ENCODE assay signal across 23 cellular contexts in genomic region chr3:105152987-105153386, GRCh38.
A peak's percentile ranks its signal among the peaks of the same experiment; 100 is the strongest.
DNase-seq lines count a peak whose midpoint lies in the region; ATAC-seq, FAIRE-seq and TF ChIP-seq lines count a peak whose summit lies in the region.
"Had no signal": no experiment of that assay in that cellular context is flagged by ENCODE, and none has a peak within 500 bp of the region (broad histone marks: within the 10 kb centered on the region; RNA-seq: fewer than 3 reads in every experiment).

No MANE protein-coding gene starts in this region.

- no peak for ATAC-seq in HepG2
- ATAC-seq: GM12878 had no signal

- CTCF ChIA-PET in HepG2 (lab: Yijun Ruan, JAX; ENCODE audit: low intra/inter-chr PET ratio, low total read pairs), result no interaction called here

- 45% methylated on average over 1 of the region's 1 CpG for WGBS in liver
- 3% methylated on average over 1 of the region's 1 CpG for WGBS in HepG2 (ENCODE audit: low lambda C conversion rate)

- no peak overlapping the region for H3K27ac ChIP-seq in liver (ENCODE audit: low read depth in 1 of 2, low read length in 2 of 2)
- H3K27ac ChIP-seq in HepG2 (ENCODE audit: extremely low read length, insufficient read depth, low read length), result no peak overlapping the region
- H3K27ac ChIP-seq in VCaP, result peak overlapping the region; percentile 23; the same call in 1 of the 2 replicates
- H3K27ac ChIP-seq: BLaER1 had no signal

- DNase-seq in HepG2 (ENCODE audit: low spot score), result no peak
- no peak for DNase-seq in NCI-H1105 treated with DMSO at 0.1 percent for 48 hours (lab: John Stamatoyannopoulos, UW)
- no peak for DNase-seq in activated T-cell treated with anti-CD3 and anti-CD28 coated beads, Interleukin-2, amount 50 U/mL, for 48 hours
- DNase-seq: 8988T; ACHN; BE2C; C1 segment of cervical spinal cord; CD4-positive, alpha-beta memory T cell; CD4-positive, CD25-positive, alpha-beta regulatory T cell; CD8-positive, alpha-beta memory T cell; COR-L47; DMS 273 treated with DMSO at 0.1 percent for 48 hours; DMS153; DMS53; DMS79; DND-41; EL; GDM1 had no signal

- POLR2A ChIA-PET in HepG2 (lab: Yijun Ruan, JAX), result no interaction called here

- H3K4me1 ChIP-seq in liver (ENCODE audit: control insufficient read depth in 4 of 4, insufficient read depth in 4 of 4, low read length in 3 of 4) (peaks cover 0 to 20% (median 4%) of the 10 kb centered on the region in 4 donors), HepG2 (ENCODE audit: insufficient read depth, low read length) (no peaks in the 10 kb centered on the region)
- H3K4me1 ChIP-seq: BLaER1 had no signal

- TF ChIP-seq EP300 in HepG2 (IDR thresholded peaks at IDR 0.05; ENCODE audit: low read depth in 2 of 2, low read length in 2 of 2), result no peak
- no peak for TF ChIP-seq EP300 in HepG2 (CRISPR knock-in tag; IDR thresholded peaks at IDR 0.05; ENCODE audit: borderline replicate concordance)

- H3K9me3 ChIP-seq in liver (ENCODE audit: control insufficient read depth in 4 of 4, low read length in 3 of 4) (no peaks in the 10 kb centered on the region), HepG2 (ENCODE audit: low read length) (no peaks in the 10 kb centered on the region)
- H3K9me3 ChIP-seq: BE2C had no signal

- H4K20me1 ChIP-seq in HepG2 (ENCODE audit: insufficient read depth, low read length), result no peaks in the 10 kb centered on the region
- H4K20me1 ChIP-seq: BLaER1 had no signal

- H3K27me3 ChIP-seq in liver (ENCODE audit: control insufficient read depth in 4 of 4, insufficient read depth in 4 of 4, low read length in 3 of 4) (no peaks in the 10 kb centered on the region), HepG2 (ENCODE audit: control insufficient read depth in 1 of 2, insufficient read depth in 2 of 2, low read length in 2 of 2) (no peaks in the 10 kb centered on the region)
- H3K27me3 ChIP-seq: BE2C, BLaER1 had no signal

- TF ChIP-seq CTCF in liver (IDR thresholded peaks at IDR 0.05; ENCODE audit: low read depth, low read length, missing input control) (no peak), HepG2 (CRISPR knock-in tag; IDR thresholded peaks at IDR 0.05) (no peak), VCaP (conservative IDR thresholded peaks at IDR 0.05) (no peak)

- H3K4me2 ChIP-seq in HepG2 (ENCODE audit: low read depth, low read length), result no peak overlapping the region
- H3K4me2 ChIP-seq: BLaER1 had no signal

- H3K79me2 ChIP-seq in HepG2 (ENCODE audit: insufficient read depth, low read length), result no peaks in the 10 kb centered on the region

- BruUV-seq in HepG2 (replicated peaks; lab: Mats Ljungman, UMichigan), result no TSS peak

- TF ChIP-seq RAD21 in liver (IDR thresholded peaks at IDR 0.05) (no peak), HepG2 (CRISPR knock-in tag; IDR thresholded peaks at IDR 0.05) (no peak)

- H3K36me3 ChIP-seq in liver (ENCODE audit: control insufficient read depth in 4 of 4, insufficient read depth in 3 of 4, low read depth in 1 of 4, low read length in 3 of 4) (no peaks in the 10 kb centered on the region), HepG2 (replicated peaks in 1 of 2; ENCODE audit: control insufficient read depth in 1 of 2, insufficient read depth in 2 of 2, low read length in 2 of 2) (no peaks in the 10 kb centered on the region)
- H3K36me3 ChIP-seq: BE2C, BLaER1 had no signal

- H2AFZ ChIP-seq in HepG2 (ENCODE audit: low read length), result no peak overlapping the region

- in situ Hi-C loops in HepG2 (cut with HindIII; ENCODE audit: extremely low pct_ligation_motif_present, low pct_unique_long_range_greater_than_20kb), result no loop called here

- TF ChIP-seq POLR2A in HepG2 (IDR thresholded peaks at IDR 0.05; ENCODE audit: insufficient read depth in 1 of 2, low read depth in 2 of 2, low read length in 2 of 2), result no peak

- no peak overlapping the region for H3K9ac ChIP-seq in liver (ENCODE audit: low read depth in 1 of 2, low read length in 2 of 2)
- H3K9ac ChIP-seq in HepG2 (ENCODE audit: insufficient read depth, low read depth, low read length), result no peak overlapping the region
- H3K9ac ChIP-seq: BLaER1 had no signal

- FAIRE-seq in HepG2 (lab: Jason Lieb, UNC), result no peak
- FAIRE-seq: GM18507 had no signal

- H3K4me3 ChIP-seq in liver (ENCODE audit: low read depth in 1 of 3, low read length in 3 of 3) (no peak overlapping the region), HepG2 (replicated peaks in 1 of 3; ENCODE audit: insufficient read depth in 1 of 3, low read depth in 2 of 3, low read length in 3 of 3) (no peak overlapping the region)
- H3K4me3 ChIP-seq: BLaER1, GM12878 had no signal

- intact Hi-C loops in HepG2 (cut with micrococcal nuclease; ENCODE audit: unreplicated experiment), result no loop called here

TF ChIP-seq in liver, 16 proteins besides CTCF, POLR2A, EP300 and RAD21:
- no peak for TF ChIP-seq TAF1 (conservative IDR thresholded peaks at IDR 0.05)
- TF ChIP-seq HNF4G (IDR thresholded peaks at IDR 0.05), result no peak
- TF ChIP-seq YY1 (IDR thresholded peaks at IDR 0.05), result no peak
- no peak for TF ChIP-seq GABPA (IDR thresholded peaks at IDR 0.05 in 1 of 2, conservative IDR thresholded peaks at IDR 0.05 in 1 of 2)
- TF ChIP-seq HNF4A (conservative IDR thresholded peaks at IDR 0.05), result peak; percentile 5 to 26
- TF ChIP-seq FOXA1 (IDR thresholded peaks at IDR 0.05), result no peak

TF ChIP-seq in HepG2, 621 proteins besides CTCF, POLR2A, EP300 and RAD21:
- no peak for TF ChIP-seq FOSL2 (CRISPR knock-in tag; IDR thresholded peaks at IDR 0.05)
- no peak for TF ChIP-seq HBP1 (CRISPR knock-in tag; IDR thresholded peaks at IDR 0.05; ENCODE audit: low read depth)
- no peak for TF ChIP-seq ZBTB20 (CRISPR knock-in tag; IDR thresholded peaks at IDR 0.05; ENCODE audit: borderline replicate concordance, low read depth)
- no peak for TF ChIP-seq MED8 (CRISPR knock-in tag; IDR thresholded peaks at IDR 0.05; ENCODE audit: insufficient replicate concordance)
- TF ChIP-seq SOX5 (CRISPR knock-in tag; IDR thresholded peaks at IDR 0.05; ENCODE audit: borderline replicate concordance), result no peak
